25 cellular contexts compared by ENCODE assay signal in the genomic region with DNA sequence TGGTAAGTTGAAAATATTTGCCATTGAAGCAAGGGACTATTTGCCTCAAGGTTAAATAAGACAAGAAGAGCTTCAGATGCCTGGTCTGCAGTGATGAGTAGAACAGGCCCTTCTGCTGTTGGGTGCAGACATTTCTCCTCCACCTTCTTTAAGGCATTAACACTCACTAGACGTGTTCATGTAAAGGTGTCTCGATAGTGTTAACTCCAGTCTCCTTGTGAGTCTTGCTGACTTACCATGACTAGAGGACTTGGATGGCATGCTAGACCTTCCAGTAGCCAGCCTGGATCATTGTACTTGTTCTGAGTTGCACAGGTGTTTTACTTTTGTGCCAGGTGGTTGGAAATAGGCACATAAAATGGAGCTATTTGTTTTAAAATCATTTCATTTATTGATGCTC. TPM values are rescaled to one million over a fixed set of nuclear protein-coding genes. Genes with fewer than 3 reads are reported as not detected.
DNase-seq lines count a peak whose midpoint lies in the region; ATAC-seq and TF ChIP-seq lines count a peak whose summit lies in the region.
"Had no signal": no experiment of that assay in that cellular context is flagged by ENCODE, and none has a peak within 500 bp of the region (broad histone marks: within the 10 kb centered on the region; RNA-seq: fewer than 3 reads in every experiment).

No MANE protein-coding gene starts in this region.

- ATAC-seq in HG02973 (IDR thresholded peaks at IDR 0.05; ENCODE audit: unreplicated experiment) (no peak), HG02759 (IDR thresholded peaks at IDR 0.05; ENCODE audit: unreplicated experiment) (no peak)
- ATAC-seq: Panc1; stimulated activated naive B cell treated with anti-CD40 and anti-IgM and Interleukin-4, amounts not matched to agents 10 μg/mL and 1 μg/mL and 100 μg/mL, for 72 hours had no signal

- POLR2A ChIA-PET in PC-9 (lab: Charles Lee; ENCODE audit: unreplicated experiment), result interaction anchor here (0.5 to 1.0 kb wide), 4 partner anchors 15 to 512 kb away, joined by 3 to 6 read pairs (median 4); a partner anchor contains a TSS

- peak overlapping the region; percentile 71 for H3K4me2 ChIP-seq in PC-9

- TF ChIP-seq CTCF in Calu3 (IDR thresholded peaks at IDR 0.05; ENCODE audit: unreplicated experiment) (no peak), PC-9 (conservative IDR thresholded peaks at IDR 0.05) (no peak), progenitor cell of endocrine pancreas (IDR thresholded peaks at IDR 0.05; ENCODE audit: unreplicated experiment) (no peak), transverse colon (IDR thresholded peaks at IDR 0.05) (no peak)

- H3K36me3 Mint-ChIP-seq in Calu3 (ENCODE audit: insufficient read depth, unreplicated experiment) (no peaks in the 10 kb centered on the region), progenitor cell of endocrine pancreas (ENCODE audit: insufficient read depth) (no peaks in the 10 kb centered on the region)
- H3K36me3 Mint-ChIP-seq: CD4-positive, alpha-beta memory T cell; natural killer cell treated with Interleukin-12 subunit alpha and Interleukin-12 subunit beta and Interleukin-15 and Interleukin-18, amount 100 ng/mL, for 72 hours; stimulated activated naive B cell treated with anti-CD40 and anti-IgM and Interleukin-4, amounts not matched to agents 10 μg/mL and 1 μg/mL and 100 μg/mL, for 72 hours had no signal

- CTCF ChIA-PET in Calu3 (lab: Charles Lee), result no interaction called here
- CTCF ChIA-PET in PC-9 (lab: Charles Lee), result interaction anchor here (1.0 kb wide), 1 partner anchor 229 kb away, joined by 4 read pairs; no protein-coding TSS in a partner anchor

- intact Hi-C loops in Calu3 (cut with micrococcal nuclease; ENCODE audit: unreplicated experiment), result no loop called here
- intact Hi-C loops in PC-9 (cut with micrococcal nuclease; ENCODE audit: unreplicated experiment), result loop anchor here (1.0 kb wide), 2 partner anchors 7 to 58 kb away; no protein-coding TSS in a partner anchor
- intact Hi-C loops in transverse colon (cut with DNase I; ENCODE audit: low total_unique reads), result no loop called here

- WGBS in transverse colon (ENCODE audit: low coverage in 1 of 2), 2 donors, result 60 to 77% methylated on average over 2 of the region's 2 CpGs

- H4K20me1 ChIP-seq in PC-9 (ENCODE audit: insufficient read depth), result no peaks in the 10 kb centered on the region

- H3K27me3 Mint-ChIP-seq in Calu3 (ENCODE audit: unreplicated experiment), result no peaks in the 10 kb centered on the region
- H3K27me3 Mint-ChIP-seq in progenitor cell of endocrine pancreas, result no peaks in the 10 kb centered on the region
- H3K27me3 Mint-ChIP-seq: activated B cell treated with CpG ODN at 0.5 μM for 24 hours; stimulated activated naive B cell treated with anti-CD40 and anti-IgM and Interleukin-4, amounts not matched to agents 10 μg/mL and 1 μg/mL and 100 μg/mL, for 72 hours had no signal

- DNase-seq in Calu3 (no peak), PC-9 (peak; percentile 66 to 88), epithelial cell of prostate (ENCODE audit: low read depth, low spot score) (peak; percentile 44), progenitor cell of endocrine pancreas (ENCODE audit: low spot score, unreplicated experiment) (no peak), transverse colon (no peak)
- DNase-seq: activated B cell treated with CpG ODN at 0.5 μM for 24 hours; activated CD4-positive, alpha-beta memory T cell treated with anti-CD3 and anti-CD28 coated beads, Interleukin-2, amount 10 ng/mL, durations not matched to agents 7 days and 5 days; activated naive CD4-positive, alpha-beta T cell; activated T-cell treated with anti-CD3 and anti-CD28 coated beads, Interleukin-2, amount 50 U/mL, for 1 hour; caudate nucleus; CD4-positive, alpha-beta memory T cell; DND-41; dorsolateral prefrontal cortex; glutamatergic neuron; midbrain; NCI-H1436; NCI-H2171; NCI-H69; stimulated activated naive B cell treated with anti-CD40 and anti-IgM and Interleukin-4, amounts not matched to agents 10 μg/mL and 1 μg/mL and 100 μg/mL, for 72 hours had no signal

- H3K4me3 Mint-ChIP-seq in Calu3 (ENCODE audit: low read depth, unreplicated experiment) (no peak overlapping the region), progenitor cell of endocrine pancreas (ENCODE audit: low read depth) (no peak overlapping the region)
- H3K4me3 Mint-ChIP-seq: activated B cell treated with CpG ODN at 0.5 μM for 24 hours; activated CD4-positive, alpha-beta memory T cell treated with anti-CD3 and anti-CD28 coated beads, Interleukin-2, amount 10 ng/mL, durations not matched to agents 7 days and 5 days; CD4-positive, alpha-beta memory T cell; natural killer cell treated with Interleukin-12 subunit alpha and Interleukin-12 subunit beta and Interleukin-15 and Interleukin-18, amount 100 ng/mL, for 72 hours; stimulated activated naive B cell treated with anti-CD40 and anti-IgM and Interleukin-4, amounts not matched to agents 10 μg/mL and 1 μg/mL and 100 μg/mL, for 72 hours; T-helper 2 cell treated with Interferon-gamma antibody and Interleukin-4, amounts not matched to agents 5 μg/mL and 100 μg/mL, for 36 hours had no signal

- H3K27me3 ChIP-seq in PC-9 (ENCODE audit: insufficient read depth, low read depth), result no peaks in the 10 kb centered on the region
- H3K27me3 ChIP-seq in transverse colon, result no peaks in the 10 kb centered on the region
- H3K27me3 ChIP-seq: dorsolateral prefrontal cortex had no signal

- peaks cover 3% of the 10 kb centered on the region for H3K9me3 Mint-ChIP-seq in Calu3 (ENCODE audit: low read depth, unreplicated experiment)
- H3K9me3 Mint-ChIP-seq in progenitor cell of endocrine pancreas (ENCODE audit: low read depth), result peaks cover 3% of the 10 kb centered on the region
- H3K9me3 Mint-ChIP-seq: activated B cell treated with CpG ODN at 0.5 μM for 24 hours; activated CD4-positive, alpha-beta memory T cell treated with anti-CD3 and anti-CD28 coated beads, Interleukin-2, amount 10 ng/mL, durations not matched to agents 7 days and 5 days; CD4-positive, alpha-beta memory T cell; natural killer cell treated with Interleukin-12 subunit alpha and Interleukin-12 subunit beta and Interleukin-15 and Interleukin-18, amount 100 ng/mL, for 72 hours; stimulated activated naive B cell treated with anti-CD40 and anti-IgM and Interleukin-4, amounts not matched to agents 10 μg/mL and 1 μg/mL and 100 μg/mL, for 72 hours; T-helper 2 cell treated with Interferon-gamma antibody and Interleukin-4, amounts not matched to agents 5 μg/mL and 100 μg/mL, for 36 hours had no signal

- TF ChIP-seq POLR2A in transverse colon (IDR thresholded peaks at IDR 0.05), result no peak

- H3F3A ChIP-seq in PC-9 (ENCODE audit: insufficient read depth, low read depth), result peaks cover 36% of the 10 kb centered on the region

- no TSS peak for BruUV-seq in Calu3 (replicated peaks; lab: Mats Ljungman, UMichigan)
- BruUV-seq in PC-9 (replicated peaks; lab: Mats Ljungman, UMichigan), result no TSS peak

- no peaks in the 10 kb centered on the region; the same call in 1 of the 2 replicates for H3K36me3 ChIP-seq in PC-9 (ENCODE audit: low read depth)
- no peaks in the 10 kb centered on the region for H3K36me3 ChIP-seq in transverse colon

- H3K4me1 Mint-ChIP-seq in Calu3 (ENCODE audit: low read depth, unreplicated experiment) (peaks cover 48% of the 10 kb centered on the region), progenitor cell of endocrine pancreas (ENCODE audit: low read depth) (peaks cover 22% of the 10 kb centered on the region)
- H3K4me1 Mint-ChIP-seq: activated B cell treated with CpG ODN at 0.5 μM for 24 hours; activated CD4-positive, alpha-beta memory T cell treated with anti-CD3 and anti-CD28 coated beads, Interleukin-2, amount 10 ng/mL, durations not matched to agents 7 days and 5 days; CD4-positive, alpha-beta memory T cell; stimulated activated naive B cell treated with anti-CD40 and anti-IgM and Interleukin-4, amounts not matched to agents 10 μg/mL and 1 μg/mL and 100 μg/mL, for 72 hours had no signal

- H3K27ac Mint-ChIP-seq in Calu3 (ENCODE audit: unreplicated experiment) (peak overlapping the region; percentile 39), progenitor cell of endocrine pancreas (peak overlapping the region; percentile 79)
- H3K27ac Mint-ChIP-seq: activated B cell treated with CpG ODN at 0.5 μM for 24 hours; activated CD4-positive, alpha-beta memory T cell treated with anti-CD3 and anti-CD28 coated beads, Interleukin-2, amount 10 ng/mL, durations not matched to agents 7 days and 5 days; CD4-positive, alpha-beta memory T cell; natural killer cell treated with Interleukin-12 subunit alpha and Interleukin-12 subunit beta and Interleukin-15 and Interleukin-18, amount 100 ng/mL, for 72 hours; stimulated activated naive B cell treated with anti-CD40 and anti-IgM and Interleukin-4, amounts not matched to agents 10 μg/mL and 1 μg/mL and 100 μg/mL, for 72 hours; T-helper 2 cell treated with Interferon-gamma antibody and Interleukin-4, amounts not matched to agents 5 μg/mL and 100 μg/mL, for 36 hours had no signal

- peak overlapping the region; percentile 99 for H3K27ac ChIP-seq in PC-9
- peak overlapping the region; percentile 1 for H3K27ac ChIP-seq in epithelial cell of prostate
- no peak overlapping the region for H3K27ac ChIP-seq in transverse colon
- H3K27ac ChIP-seq: dorsolateral prefrontal cortex, SK-N-MC had no signal

- peak overlapping the region; percentile 29; the same call in 1 of the 2 replicates for H3K4me3 ChIP-seq in PC-9
- no peak overlapping the region for H3K4me3 ChIP-seq in transverse colon
- H3K4me3 ChIP-seq: dorsolateral prefrontal cortex, SK-N-MC had no signal

- no peak overlapping the region for H2AFZ ChIP-seq in PC-9

- no peaks in the 10 kb centered on the region for H3K9me2 ChIP-seq in PC-9 (ENCODE audit: insufficient read depth)

- H3K79me2 ChIP-seq in PC-9 (ENCODE audit: low read depth), result no peaks in the 10 kb centered on the region

- no peak for TF ChIP-seq EP300 in transverse colon (IDR thresholded peaks at IDR 0.05; ENCODE audit: low read depth)

- peaks cover 59% of the 10 kb centered on the region for H3K4me1 ChIP-seq in PC-9 (replicated peaks; ENCODE audit: insufficient read depth)
- peaks cover 0 to under 1% (median 0%) of the 10 kb centered on the region in 4 donors for H3K4me1 ChIP-seq in transverse colon

- H3K9me3 ChIP-seq in PC-9 (ENCODE audit: insufficient read depth, low read depth) (peaks cover 13% of the 10 kb centered on the region; the same call in 1 of the 2 replicates), transverse colon (no peaks in the 10 kb centered on the region)

- in situ Hi-C loops in transverse colon (cut with MboI; ENCODE audit: low pct_ligation_motif_present in 1 of 4, low pct_unique_long_range_greater_than_20kb in 1 of 4, low sequenced_read_pairs in 3 of 4), result loop anchor here in 1 of 4 donors (25.0 kb wide), 1 partner anchor 241 kb away; a partner anchor contains a TSS

RNA-seq across cellular contexts. Expression of a gene that starts 15.4 kb away (rescaled TPM):
- total RNA-seq in Calu3 (2022) (177 and 181 TPM in 2 replicates), PC-9 (2021) (1,870 and 1,886 TPM in 2 replicates), progenitor cell of endocrine pancreas (4.6 and 9.3 TPM in 2 replicates), transverse colon (100 to 1,000 TPM; 164 to 634 (median 415) TPM)
- total RNA-seq: activated B cell treated with CpG ODN at 0.5 μM for 24 hours had no signal

Comparison
In these comparisons a context has a peak if more than half of its experiments do, and no peak if none do; other contexts are left out.
1. DNase-seq: peak in PC-9 (2 of 2) and epithelial cell of prostate (single experiment); none in Calu3 (single experiment), progenitor cell of endocrine pancreas (single experiment) and transverse colon (single experiment).
2. H3K27ac ChIP-seq: peak in PC-9 (single experiment) and epithelial cell of prostate (single experiment); none in transverse colon (0 of 4).
3. RNA of a gene that starts 15.4 kb away (total RNA-seq): 1,870 to 1,886 TPM in PC-9, 164 to 634 TPM in transverse colon and 177 to 181 TPM in Calu3; 4.6 to 9.3 TPM in progenitor cell of endocrine pancreas; every median in the first group is over 10 times any median in the second.